ENCODE assay signal across 8 cellular contexts in genomic region chr4:48905363-48906015, GRCh38. TPM values are rescaled to one million over a fixed set of nuclear protein-coding genes. Genes with fewer than 3 reads are reported as not detected.
DNase-seq lines count a peak whose midpoint lies in the region; ATAC-seq and TF ChIP-seq lines count a peak whose summit lies in the region.

No MANE protein-coding gene starts in this region.

- H3K27ac ChIP-seq in A673 (ENCODE audit: low read depth, low read length, poor library complexity, severe bottlenecking) (peak overlapping the region; percentile 88), left lung (no peak overlapping the region), urinary bladder (ENCODE audit: low read depth) (no peak overlapping the region)

- peaks cover 29% of the 10 kb centered on the region for H3K4me1 Mint-ChIP-seq in activated naive CD8-positive, alpha-beta T cell treated with anti-CD3 and anti-CD28 coated beads, Interleukin-2, amount 10 ng/mL, durations not matched to agents 7 days and 5 days

- peak overlapping the region; percentile 78 for H3K27ac Mint-ChIP-seq in activated naive CD8-positive, alpha-beta T cell treated with anti-CD3 and anti-CD28 coated beads, Interleukin-2, amount 10 ng/mL, durations not matched to agents 7 days and 5 days

- H3K4me1 ChIP-seq in A673 (ENCODE audit: insufficient read depth, low read length, poor library complexity, severe bottlenecking) (peaks cover 42% of the 10 kb centered on the region), left lung (peaks cover 0 to 8% of the 10 kb centered on the region in 2 donors), urinary bladder (ENCODE audit: insufficient read depth) (no peaks in the 10 kb centered on the region)

- no TSS peak for BruUV-seq in A673 (replicated peaks; lab: Mats Ljungman, UMichigan)

- H3K9me3 Mint-ChIP-seq in activated naive CD8-positive, alpha-beta T cell treated with anti-CD3 and anti-CD28 coated beads, Interleukin-2, amount 10 ng/mL, durations not matched to agents 7 days and 5 days, result no peaks in the 10 kb centered on the region

- no peaks in the 10 kb centered on the region for H3K27me3 Mint-ChIP-seq in activated naive CD8-positive, alpha-beta T cell treated with anti-CD3 and anti-CD28 coated beads, Interleukin-2, amount 10 ng/mL, durations not matched to agents 7 days and 5 days

- TF ChIP-seq CTCF in A673 (conservative IDR thresholded peaks at IDR 0.05; ENCODE audit: low read depth, low read length) (no peak), left lung (IDR thresholded peaks at IDR 0.05) (no peak)

- H3K4me3 ChIP-seq in A673 (ENCODE audit: low read depth, low read length, poor library complexity, severe bottlenecking) (peak overlapping the region; percentile 73), left lung (peak overlapping the region; percentile 52 to 57), urinary bladder (ENCODE audit: low read depth, low read length) (peak overlapping the region; percentile 63)

- ATAC-seq in activated naive CD8-positive, alpha-beta T cell treated with anti-CD3 and anti-CD28 coated beads, Interleukin-2, amount 10 ng/mL, durations not matched to agents 7 days and 5 days (ENCODE audit: low read depth), result no peak
- ATAC-seq in left lung, result peak; percentile 5
- ATAC-seq in HG02610 (IDR thresholded peaks at IDR 0.05; ENCODE audit: unreplicated experiment), result no peak
- no peak for ATAC-seq in GM19452 (IDR thresholded peaks at IDR 0.05; ENCODE audit: unreplicated experiment)

- H3K36me3 ChIP-seq in A673 (ENCODE audit: insufficient read depth, low read length, poor library complexity, severe bottlenecking) (peaks cover 26% of the 10 kb centered on the region), left lung (peaks cover 0 to 6% of the 10 kb centered on the region in 2 donors), urinary bladder (ENCODE audit: insufficient read depth) (no peaks in the 10 kb centered on the region)

- DNase-seq in A673 (ENCODE audit: low spot score) (no peak), HCEC 1CT (peak; percentile 29), left lung (no peak), NOMO-1 (lab: John Stamatoyannopoulos, UW; ENCODE audit: unreplicated experiment in 2 of 2) (no peak)
- no peak for DNase-seq in activated naive CD8-positive, alpha-beta T cell treated with anti-CD3 and anti-CD28 coated beads, Interleukin-2, amount 10 ng/mL, durations not matched to agents 7 days and 5 days

- H3K4me3 Mint-ChIP-seq in activated naive CD8-positive, alpha-beta T cell treated with anti-CD3 and anti-CD28 coated beads, Interleukin-2, amount 10 ng/mL, durations not matched to agents 7 days and 5 days, result peak overlapping the region; percentile 84

- CTCF ChIA-PET in A673 (lab: Charles Lee), result no interaction called here

- POLR2A ChIA-PET in A673 (lab: Charles Lee; ENCODE audit: low non-redundant PET), result no interaction called here
- POLR2A ChIA-PET in activated naive CD8-positive, alpha-beta T cell treated with anti-CD3 and anti-CD28 coated beads, Interleukin-2, amount 10 ng/mL, durations not matched to agents 7 days and 5 days (lab: Charles Lee), result interaction anchor here (0.6 to 3.3 kb wide), 3 partner anchors 74 to 694 kb away, joined by 3 to 18 read pairs (median 7); partner anchors contain the start of gene FRYL

- H3K36me3 Mint-ChIP-seq in activated naive CD8-positive, alpha-beta T cell treated with anti-CD3 and anti-CD28 coated beads, Interleukin-2, amount 10 ng/mL, durations not matched to agents 7 days and 5 days, result peaks cover 25% of the 10 kb centered on the region

- no peaks in the 10 kb centered on the region for H3K9me3 ChIP-seq in A673 (ENCODE audit: low read depth, low read length, poor library complexity, severe bottlenecking)
- H3K9me3 ChIP-seq in left lung, result no peaks in the 10 kb centered on the region

- WGBS in urinary bladder, result 81% methylated on average over 9 of the region's 9 CpGs

- intact Hi-C loops in A673 (cut with micrococcal nuclease; ENCODE audit: unreplicated experiment) (no loop called here), left lung (cut with DNase I) (no loop called here)

- H3K27me3 ChIP-seq in A673 (replicated peaks; ENCODE audit: insufficient read depth, low read depth, low read length, poor library complexity) (no peaks in the 10 kb centered on the region), left lung (no peaks in the 10 kb centered on the region)

RNA-seq across cellular contexts. Expression of gene OCIAD2, which starts 1.1 kb away (rescaled TPM):
- 139 and 166 TPM in 2 replicates for total RNA-seq in A673 (2021)
- 10 to 100 TPM; 85.1 to 85.7 TPM for total RNA-seq in activated naive CD8-positive, alpha-beta T cell treated with anti-CD3 and anti-CD28 coated beads, Interleukin-2, amount 10 ng/mL, durations not matched to agents 7 days and 5 days
- total RNA-seq in left lung, result 10 to 100 TPM; 37.2 to 82.2 TPM
- 5.9 TPM for total RNA-seq in urinary bladder
- 25.2 TPM for polyA plus RNA-seq in urinary bladder
